ENCODE assay signal across 1 cellular context in genomic region chrX:153511784-153512500, GRCh38.
TF ChIP-seq lines count a peak whose summit lies in the region.

No MANE protein-coding gene starts in this region.

TF ChIP-seq in H1, 55 proteins besides CTCF, POLR2A, EP300 and RAD21:
- no peak for TF ChIP-seq RNF2 (IDR thresholded peaks at IDR 0.05; ENCODE audit: borderline replicate concordance, low read depth, low read length, missing control alignments, poor library complexity, severe bottlenecking)
- TF ChIP-seq BRCA1 (IDR thresholded peaks at IDR 0.05; ENCODE audit: low read depth, low read length), result no peak
- TF ChIP-seq E2F6 (IDR thresholded peaks at IDR 0.05), result no peak
- no peak for TF ChIP-seq NANOG (IDR thresholded peaks at IDR 0.05; ENCODE audit: insufficient read depth, low read depth, low read length, poor library complexity, severe bottlenecking)
- TF ChIP-seq ZNF274 (IDR thresholded peaks at IDR 0.05; ENCODE audit: borderline replicate concordance, extremely low read depth, low read length), result no peak
- no peak for TF ChIP-seq TCF12 (IDR thresholded peaks at IDR 0.05; ENCODE audit: low read depth, low read length)
- TF ChIP-seq, protein P1, sequence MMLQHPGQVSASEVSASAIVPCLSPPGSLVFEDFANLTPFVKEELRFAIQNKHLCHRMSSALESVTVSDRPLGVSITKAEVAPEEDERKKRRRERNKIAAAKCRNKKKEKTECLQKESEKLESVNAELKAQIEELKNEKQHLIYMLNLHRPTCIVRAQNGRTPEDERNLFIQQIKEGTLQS (IDR thresholded peaks at IDR 0.05; ENCODE audit: insufficient read depth, low read depth, low read length), result no peak
- no peak for TF ChIP-seq SRF (IDR thresholded peaks at IDR 0.05; ENCODE audit: low read depth, low read length)
- TF ChIP-seq MAX (IDR thresholded peaks at IDR 0.05), result no peak
- TF ChIP-seq SAP30 (IDR thresholded peaks at IDR 0.05; ENCODE audit: insufficient read depth, insufficient replicate concordance, low read length), result no peak
- no peak for TF ChIP-seq SIN3A (conservative IDR thresholded peaks at IDR 0.05 in 1 of 2, IDR thresholded peaks at IDR 0.05 in 1 of 2; ENCODE audit: low read depth in 1 of 2, low read length in 2 of 2)
- no peak for TF ChIP-seq CBX5 (IDR thresholded peaks at IDR 0.05; ENCODE audit: low read depth, low read length)
- TF ChIP-seq USF2 (IDR thresholded peaks at IDR 0.05; ENCODE audit: low read length), result no peak
- TF ChIP-seq KDM1A (IDR thresholded peaks at IDR 0.05; ENCODE audit: borderline replicate concordance, low read length), result no peak
- TF ChIP-seq SIX5 (IDR thresholded peaks at IDR 0.05; ENCODE audit: low read depth, low read length), result no peak
- no peak for TF ChIP-seq GTF2F1 (IDR thresholded peaks at IDR 0.05; ENCODE audit: borderline replicate concordance, low read depth, low read length)
- TF ChIP-seq PHF8 (conservative IDR thresholded peaks at IDR 0.05; ENCODE audit: low read depth, low read length), result no peak
- no peak for TF ChIP-seq SIRT6 (IDR thresholded peaks at IDR 0.05; ENCODE audit: low read length)
